ENCODE assay signal across 20 cellular contexts in genomic region chr6:85552652-85553051, GRCh38.
"Had no signal": no experiment of that assay in that cellular context is flagged by ENCODE, and none has a peak within 500 bp of the region (broad histone marks: within the 10 kb centered on the region; RNA-seq: fewer than 3 reads in every experiment).

No MANE protein-coding gene starts in this region.

- H3K9me3 Mint-ChIP-seq: effector memory CD8-positive, alpha-beta T cell; immature natural killer cell had no signal

- DNase-seq: activated CD4-positive, alpha-beta T cell treated with anti-CD3 and anti-CD28 coated beads, Interleukin-2, amount 10 ng/mL, durations not matched to agents 7 days and 5 days; activated CD8-positive, alpha-beta T cell treated with anti-CD3 and anti-CD28 coated beads, Interleukin-2, amount 10 ng/mL, durations not matched to agents 7 days and 5 days; activated gamma-delta T cell; adrenal gland; central memory CD4-positive, alpha-beta T cell; effector memory CD8-positive, alpha-beta T cell; heart left ventricle; immature natural killer cell; left lung; naive thymus-derived CD4-positive, alpha-beta T cell; stimulated activated CD4-positive, alpha-beta T cell treated with anti-CD3 and anti-CD28 coated beads, Interleukin-2, amount 100 ng/mL, for 48 hours; stimulated activated naive CD4-positive, alpha-beta T cell treated with Interleukin-2 at 50 U/mL for 16 hours had no signal

- H3K27ac Mint-ChIP-seq: activated CD4-positive, alpha-beta T cell treated with anti-CD3 and anti-CD28 coated beads, Interleukin-2, amount 10 ng/mL, durations not matched to agents 7 days and 5 days; activated CD8-positive, alpha-beta T cell treated with anti-CD3 and anti-CD28 coated beads, Interleukin-2, amount 10 ng/mL, durations not matched to agents 7 days and 5 days; activated naive CD8-positive, alpha-beta T cell; activated T-helper 1 cell treated with anti-CD3 and anti-CD28 coated beads, Interleukin-12 subunit alpha, Interleukin-12 subunit beta, Interleukin-2, Interleukin-4 antibody, amounts not matched to agents 30 ng/mL and 10 ng/mL and 1 ng/mL, durations not matched to agents 14 hours and 24 hours and 36 hours; effector memory CD8-positive, alpha-beta T cell had no signal

- ATAC-seq: activated CD4-positive, CD25-positive, alpha-beta regulatory T cell treated with anti-CD3 and anti-CD28 coated beads, Interleukin-2, amount 50 U/mL, for 24 hours; activated CD8-positive, alpha-beta T cell treated with anti-CD3 and anti-CD28 coated beads, Interleukin-2, amount 10 ng/mL, durations not matched to agents 7 days and 5 days; effector memory CD8-positive, alpha-beta T cell; heart left ventricle; left lung; naive thymus-derived CD4-positive, alpha-beta T cell; sciatic nerve; SK-N-SH treated with all-trans-retinoic acid at 6 μM for 48 hours had no signal

- H3K36me3 ChIP-seq: adrenal gland had no signal

- H3K27me3 Mint-ChIP-seq: activated CD4-positive, alpha-beta T cell treated with anti-CD3 and anti-CD28 coated beads, Interleukin-2, amount 10 ng/mL, durations not matched to agents 7 days and 5 days; activated naive CD8-positive, alpha-beta T cell; effector memory CD8-positive, alpha-beta T cell; naive thymus-derived CD4-positive, alpha-beta T cell had no signal

- H3K4me3 ChIP-seq: adrenal gland, ascending aorta, heart left ventricle, left lung, lung had no signal

- H3K27me3 ChIP-seq: adrenal gland, ascending aorta, heart left ventricle, left lung, neutrophil had no signal

- H3K4me1 Mint-ChIP-seq: activated CD4-positive, alpha-beta T cell treated with anti-CD3 and anti-CD28 coated beads, Interleukin-2, amount 10 ng/mL, durations not matched to agents 7 days and 5 days had no signal

- H3K4me3 Mint-ChIP-seq: activated CD4-positive, alpha-beta T cell treated with anti-CD3 and anti-CD28 coated beads, Interleukin-2, amount 10 ng/mL, durations not matched to agents 7 days and 5 days; activated CD8-positive, alpha-beta T cell treated with anti-CD3 and anti-CD28 coated beads, Interleukin-2, amount 10 ng/mL, durations not matched to agents 7 days and 5 days; activated naive CD8-positive, alpha-beta T cell; activated T-helper 1 cell treated with anti-CD3 and anti-CD28 coated beads, Interleukin-12 subunit alpha, Interleukin-12 subunit beta, Interleukin-2, Interleukin-4 antibody, amounts not matched to agents 30 ng/mL and 10 ng/mL and 1 ng/mL, durations not matched to agents 14 hours and 24 hours and 36 hours; effector memory CD8-positive, alpha-beta T cell; immature natural killer cell; naive thymus-derived CD4-positive, alpha-beta T cell had no signal
